In the genomic region with DNA sequence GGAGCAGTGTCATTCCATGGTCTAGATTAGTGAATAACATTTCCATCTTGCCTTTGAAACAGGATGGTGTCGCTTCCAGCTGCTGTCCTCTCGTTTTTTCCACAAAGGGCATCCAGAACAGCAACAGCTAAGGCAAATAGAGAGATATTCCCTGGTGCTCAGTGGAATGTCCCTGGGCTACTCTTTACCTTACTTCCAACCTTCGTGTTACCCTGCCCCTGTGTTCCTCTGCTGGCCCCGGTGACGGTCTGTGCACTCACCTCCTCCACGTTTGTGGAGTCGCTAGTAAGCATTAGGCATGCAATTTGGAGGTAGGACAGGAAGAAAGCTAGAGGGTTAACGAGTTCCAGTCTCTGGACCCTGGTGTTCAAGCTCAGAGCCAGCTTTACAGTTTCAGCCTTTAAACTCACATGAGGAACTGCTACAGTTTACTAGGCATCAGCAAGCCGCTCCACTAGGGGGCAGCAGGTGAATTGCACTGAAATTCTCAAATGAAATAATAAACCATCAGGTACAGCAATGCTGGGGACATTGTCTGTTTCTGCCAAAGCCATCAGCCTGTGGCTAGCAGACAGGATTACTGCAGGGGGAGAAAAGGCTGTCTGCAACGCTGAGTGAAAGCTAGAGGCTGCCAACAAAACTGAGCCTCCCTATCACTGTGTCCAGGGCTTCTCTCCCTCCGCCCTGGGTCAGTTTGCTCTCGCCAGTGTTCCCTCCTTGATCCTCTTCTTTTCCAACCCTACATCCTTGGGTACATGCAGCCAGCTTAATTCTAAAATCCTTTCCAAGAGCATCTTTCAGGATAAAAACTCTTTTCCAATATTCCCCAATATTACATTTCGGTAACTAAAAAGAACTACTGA, we compare ENCODE assay signal across 8 cellular contexts. TPM values are rescaled to one million over a fixed set of nuclear protein-coding genes. Genes with fewer than 3 reads are reported as not detected.
DNase-seq lines count a peak whose midpoint lies in the region; ATAC-seq lines count a peak whose summit lies in the region.

No MANE protein-coding gene starts in this region.

- H3K9ac ChIP-seq in mesenchymal stem cell (ENCODE audit: low read length), result no peak overlapping the region

- POLR2A ChIA-PET in activated CD4-positive, alpha-beta memory T cell treated with anti-CD3 and anti-CD28 coated beads for 36 hours (lab: Charles Lee), result interaction anchor here (1.2 kb wide), 1 partner anchor 9 kb away, joined by 4 read pairs; the partner anchor contains the start of genes MRPL32 and PSMA2

- H4K8ac ChIP-seq in mesenchymal stem cell (ENCODE audit: low read length), result no peak overlapping the region

- peak overlapping the region in 1 of 2 experiments; percentile 69 for H3K18ac ChIP-seq in mesenchymal stem cell (ENCODE audit: low read depth in 1 of 2, low read length in 2 of 2)

- H2AFZ ChIP-seq in mesenchymal stem cell (ENCODE audit: low read depth, low read length), result no peak overlapping the region

- H3K36me3 Mint-ChIP-seq in activated CD4-positive, alpha-beta memory T cell treated with anti-CD3 and anti-CD28 coated beads for 36 hours, result peaks cover 14% of the 10 kb centered on the region

- H3K79me1 ChIP-seq in mesenchymal stem cell (replicated peaks; ENCODE audit: low read length, poor library complexity, severe bottlenecking), result peaks cover 2% of the 10 kb centered on the region

- H3K27me3 ChIP-seq in mesenchymal stem cell (ENCODE audit: control insufficient read depth in 1 of 2, insufficient read depth in 1 of 2, low read length in 2 of 2), result no peaks in the 10 kb centered on the region

- no peak overlapping the region for H4K91ac ChIP-seq in mesenchymal stem cell (ENCODE audit: low read length)

- H3K23ac ChIP-seq in mesenchymal stem cell (ENCODE audit: low read length in 2 of 2), result no peak overlapping the region

- no peaks in the 10 kb centered on the region for H3K27me3 Mint-ChIP-seq in activated CD4-positive, alpha-beta memory T cell treated with anti-CD3 and anti-CD28 coated beads for 36 hours

- peak overlapping the region in 1 of 2 experiments; percentile 89 for H2BK12ac ChIP-seq in mesenchymal stem cell (ENCODE audit: low read length in 2 of 2)

- peak; percentile 42 for DNase-seq in NOMO-1 treated with DMSO at 0.1 percent for 48 hours (lab: John Stamatoyannopoulos, UW; ENCODE audit: unreplicated experiment)
- DNase-seq in NOMO-1 treated with dmso at 0.1 percent for 144 hours (lab: John Stamatoyannopoulos, UW; ENCODE audit: unreplicated experiment), result no peak
- peak; percentile 72 for DNase-seq in NCI-H748 (lab: John Stamatoyannopoulos, UW; ENCODE audit: unreplicated experiment)
- peak; percentile 84 for DNase-seq in activated CD4-positive, alpha-beta memory T cell treated with anti-CD3 and anti-CD28 coated beads for 36 hours
- peak; percentile 87 for DNase-seq in ecto neural progenitor cell (ENCODE audit: low spot score)
- peak; percentile 72 for DNase-seq in mesenchymal stem cell
- DNase-seq in stimulated activated CD8-positive, alpha-beta memory T cell treated with anti-CD3 and anti-CD28 coated beads, Interleukin-15, amount 100 ng/mL, for 48 hours (ENCODE audit: low read depth in 2 of 2), result peak; percentile 30 to 41

- H3K4me2 ChIP-seq in mesenchymal stem cell (ENCODE audit: low read length, poor library complexity, severe bottlenecking), result no peak overlapping the region

- H3K27ac ChIP-seq in mesenchymal stem cell (ENCODE audit: low read length, poor library complexity, severe bottlenecking), result no peak overlapping the region

- CTCF ChIA-PET in activated CD4-positive, alpha-beta memory T cell treated with anti-CD3 and anti-CD28 coated beads for 36 hours (lab: Charles Lee), result interaction anchor here (0.6 to 2.9 kb wide), 25 partner anchors 9 to 895 kb away, joined by 3 to 25 read pairs (median 4); partner anchors contain the start of genes MRPL32 and PSMA2

- H3K4ac ChIP-seq in mesenchymal stem cell (ENCODE audit: low read depth in 1 of 2, low read length in 2 of 2), result no peak overlapping the region

- H3K36me3 ChIP-seq in mesenchymal stem cell (ENCODE audit: control insufficient read depth in 1 of 2, insufficient read depth in 2 of 2, low read depth in 1 of 2, low read length in 2 of 2), result peaks cover 7 to 37% of the 10 kb centered on the region in 2 experiments

- H2AK5ac ChIP-seq in mesenchymal stem cell (ENCODE audit: low read length, severe bottlenecking), result peak overlapping the region; percentile 58

- intact Hi-C loops in activated CD4-positive, alpha-beta memory T cell treated with anti-CD3 and anti-CD28 coated beads for 36 hours (cut with micrococcal nuclease), result loop anchor here (1.0 to 2.0 kb wide), 5 partner anchors 9 to 499 kb away; partner anchors contain the start of genes MRPL32 and PSMA2

- peaks cover 39% of the 10 kb centered on the region for H3K4me1 Mint-ChIP-seq in activated CD4-positive, alpha-beta memory T cell treated with anti-CD3 and anti-CD28 coated beads for 36 hours (ENCODE audit: low read depth)

- 58% methylated on average over 13 of the region's 13 CpGs for WGBS in mesenchymal stem cell

- H3K27ac Mint-ChIP-seq in activated CD4-positive, alpha-beta memory T cell treated with anti-CD3 and anti-CD28 coated beads for 36 hours, result no peak overlapping the region

- no peak overlapping the region for H2BK15ac ChIP-seq in mesenchymal stem cell (ENCODE audit: low read depth, poor library complexity, severe bottlenecking)

- ATAC-seq in HG03196 (IDR thresholded peaks at IDR 0.05; ENCODE audit: unreplicated experiment), result peak; percentile 57

- no peak overlapping the region for H3K14ac ChIP-seq in mesenchymal stem cell (ENCODE audit: low read length in 2 of 2)

- no peak overlapping the region for H2BK5ac ChIP-seq in mesenchymal stem cell (ENCODE audit: low read depth, low read length, poor library complexity, severe bottlenecking)

- H3K4me3 ChIP-seq in mesenchymal stem cell (ENCODE audit: insufficient read depth in 1 of 2, low read depth in 1 of 2, low read length in 2 of 2), result no peak overlapping the region

- no peaks in the 10 kb centered on the region for H3K9me3 ChIP-seq in mesenchymal stem cell (ENCODE audit: control insufficient read depth, low read length)

- H3K4me3 Mint-ChIP-seq in activated CD4-positive, alpha-beta memory T cell treated with anti-CD3 and anti-CD28 coated beads for 36 hours, result no peak overlapping the region

- H3K4me1 ChIP-seq in mesenchymal stem cell (ENCODE audit: control insufficient read depth, insufficient read depth, low read depth, low read length), result peaks cover 2% of the 10 kb centered on the region

- H3K9me3 Mint-ChIP-seq in activated CD4-positive, alpha-beta memory T cell treated with anti-CD3 and anti-CD28 coated beads for 36 hours, result no peaks in the 10 kb centered on the region

- H2BK120ac ChIP-seq in mesenchymal stem cell (ENCODE audit: low read depth, low read length), result no peak overlapping the region

RNA-seq across cellular contexts. Expression of gene MRPL32, which starts 9.0 kb away (rescaled TPM):
- 10 to 100 TPM; 59.3 to 63.6 TPM for total RNA-seq in activated CD4-positive, alpha-beta memory T cell treated with anti-CD3 and anti-CD28 coated beads for 36 hours
- polyA plus RNA-seq in mesenchymal stem cell (2013, experiment 1 of 2), result 65.8 TPM
- 82.5 TPM for polyA plus RNA-seq in mesenchymal stem cell (2013, experiment 2 of 2)

RNA-seq across cellular contexts. Expression of gene PSMA2, which starts 9.2 kb away (rescaled TPM):
- total RNA-seq in activated CD4-positive, alpha-beta memory T cell treated with anti-CD3 and anti-CD28 coated beads for 36 hours, result 100 to 1,000 TPM; 196 to 200 TPM
- polyA plus RNA-seq in mesenchymal stem cell (2013, experiment 1 of 2), result 149 TPM
- 165 TPM for polyA plus RNA-seq in mesenchymal stem cell (2013, experiment 2 of 2)

RNA-seq across cellular contexts. Expression of gene C7orf25, which starts 29.3 kb away (rescaled TPM):
- total RNA-seq in activated CD4-positive, alpha-beta memory T cell treated with anti-CD3 and anti-CD28 coated beads for 36 hours, result 1 to 10 TPM; 3.6 to 4.3 TPM
- polyA plus RNA-seq in mesenchymal stem cell (2013, experiment 1 of 2), result 6.4 TPM
- 6.9 TPM for polyA plus RNA-seq in mesenchymal stem cell (2013, experiment 2 of 2)
